Comparison of ENCODE assay signal across 18 cellular contexts in genomic region chr10:103157246-103157645, GRCh38. TPM values are rescaled to one million over a fixed set of nuclear protein-coding genes. Genes with fewer than 3 reads are reported as not detected.
A peak's percentile ranks its signal among the peaks of the same experiment; 100 is the strongest.
DNase-seq lines count a peak whose midpoint lies in the region; ATAC-seq and TF ChIP-seq lines count a peak whose summit lies in the region.
"Had no signal": no experiment of that assay in that cellular context is flagged by ENCODE, and none has a peak within 500 bp of the region (broad histone marks: within the 10 kb centered on the region; RNA-seq: fewer than 3 reads in every experiment).

No MANE protein-coding gene starts in this region.

- TF ChIP-seq CTCF in WTC11 (IDR thresholded peaks at IDR 0.05) (no peak), fibroblast of villous mesenchyme (IDR thresholded peaks at IDR 0.05; ENCODE audit: insufficient read depth, low read depth, low read length) (no peak)

- H3K27ac Mint-ChIP-seq in activated T-cell treated with anti-CD3 and anti-CD28 coated beads, Interleukin-2, amount 50 U/mL, for 72 hours, result peak overlapping the region; percentile 13
- H3K27ac Mint-ChIP-seq in WTC11, result peak overlapping the region; percentile 62
- no peak overlapping the region for H3K27ac Mint-ChIP-seq in activated CD4-positive, alpha-beta memory T cell treated with anti-CD3 and anti-CD28 coated beads for 36 hours
- H3K27ac Mint-ChIP-seq: B cell; CD4-positive, CD25-positive, alpha-beta regulatory T cell; CD8-positive, alpha-beta memory T cell had no signal

- no peaks in the 10 kb centered on the region for H3K4me1 Mint-ChIP-seq in activated T-cell treated with anti-CD3 and anti-CD28 coated beads, Interleukin-2, amount 50 U/mL, for 72 hours (ENCODE audit: low read depth)
- H3K4me1 Mint-ChIP-seq in activated T-cell treated with anti-CD3 and anti-CD28 coated beads, Interleukin-2, amount 50 U/mL, for 4 hours (ENCODE audit: low read depth), result peaks cover 2% of the 10 kb centered on the region
- H3K4me1 Mint-ChIP-seq in WTC11, result peaks cover 28% of the 10 kb centered on the region
- no peaks in the 10 kb centered on the region for H3K4me1 Mint-ChIP-seq in activated CD4-positive, alpha-beta memory T cell treated with anti-CD3 and anti-CD28 coated beads for 36 hours (ENCODE audit: low read depth)

- no peak overlapping the region for H3K4me3 Mint-ChIP-seq in activated T-cell treated with anti-CD3 and anti-CD28 coated beads, Interleukin-2, amount 50 U/mL, for 72 hours
- no peak overlapping the region for H3K4me3 Mint-ChIP-seq in activated T-cell treated with anti-CD3 and anti-CD28 coated beads, Interleukin-2, amount 50 U/mL, for 4 hours
- no peak overlapping the region for H3K4me3 Mint-ChIP-seq in WTC11
- H3K4me3 Mint-ChIP-seq in activated CD4-positive, alpha-beta memory T cell treated with anti-CD3 and anti-CD28 coated beads for 36 hours, result no peak overlapping the region
- H3K4me3 Mint-ChIP-seq: B cell; CD4-positive, CD25-positive, alpha-beta regulatory T cell; CD8-positive, alpha-beta memory T cell had no signal

- no peaks in the 10 kb centered on the region for H3K9me3 Mint-ChIP-seq in activated T-cell treated with anti-CD3 and anti-CD28 coated beads, Interleukin-2, amount 50 U/mL, for 72 hours
- no peaks in the 10 kb centered on the region for H3K9me3 Mint-ChIP-seq in activated T-cell treated with anti-CD3 and anti-CD28 coated beads, Interleukin-2, amount 50 U/mL, for 4 hours
- no peaks in the 10 kb centered on the region for H3K9me3 Mint-ChIP-seq in WTC11
- H3K9me3 Mint-ChIP-seq in activated CD4-positive, alpha-beta memory T cell treated with anti-CD3 and anti-CD28 coated beads for 36 hours, result no peaks in the 10 kb centered on the region
- H3K9me3 Mint-ChIP-seq: CD4-positive, CD25-positive, alpha-beta regulatory T cell; CD8-positive, alpha-beta memory T cell had no signal

- H3K27me3 Mint-ChIP-seq in activated T-cell treated with anti-CD3 and anti-CD28 coated beads, Interleukin-2, amount 50 U/mL, for 72 hours (ENCODE audit: low read depth), result no peaks in the 10 kb centered on the region
- no peaks in the 10 kb centered on the region for H3K27me3 Mint-ChIP-seq in activated T-cell treated with anti-CD3 and anti-CD28 coated beads, Interleukin-2, amount 50 U/mL, for 4 hours (ENCODE audit: low read depth)
- no peaks in the 10 kb centered on the region for H3K27me3 Mint-ChIP-seq in WTC11 (ENCODE audit: low read depth)
- H3K27me3 Mint-ChIP-seq in activated CD4-positive, alpha-beta memory T cell treated with anti-CD3 and anti-CD28 coated beads for 36 hours, result no peaks in the 10 kb centered on the region
- H3K27me3 Mint-ChIP-seq: B cell; CD4-positive, CD25-positive, alpha-beta regulatory T cell had no signal

- no peak overlapping the region for H3K4me3 ChIP-seq in fibroblast of villous mesenchyme (ENCODE audit: low read depth, low read length)
- H3K4me3 ChIP-seq: BLaER1 had no signal

- ATAC-seq in activated T-cell treated with anti-CD3 and anti-CD28 coated beads, Interleukin-2, amount 50 U/mL, for 72 hours (replicated peaks in 1 of 2), result no peak
- no peak for ATAC-seq in activated T-cell treated with anti-CD3 and anti-CD28 coated beads, Interleukin-2, amount 50 U/mL, for 4 hours
- ATAC-seq in WTC11, result no peak

- CTCF ChIA-PET in WTC11 (lab: Charles Lee), result no interaction called here
- CTCF ChIA-PET in activated CD4-positive, alpha-beta memory T cell treated with anti-CD3 and anti-CD28 coated beads for 36 hours (lab: Charles Lee), result no interaction called here

- POLR2A ChIA-PET in WTC11 (lab: Charles Lee), result no interaction called here
- POLR2A ChIA-PET in activated CD4-positive, alpha-beta memory T cell treated with anti-CD3 and anti-CD28 coated beads for 36 hours (lab: Charles Lee), result no interaction called here

- DNase-seq in activated T-cell treated with anti-CD3 and anti-CD28 coated beads, Interleukin-2, amount 50 U/mL, for 72 hours, result no peak
- no peak for DNase-seq in activated T-cell treated with anti-CD3 and anti-CD28 coated beads, Interleukin-2, amount 50 U/mL, for 4 hours
- DNase-seq in WTC11 (ENCODE audit: low spot score) (no peak), fibroblast of villous mesenchyme (ENCODE audit: low read depth) (peak; percentile 42), occipital lobe (lab: John Stamatoyannopoulos, UW) (no peak), DMS53 (lab: John Stamatoyannopoulos, UW) (no peak)
- DNase-seq in stimulated activated CD4-positive, alpha-beta T cell treated with anti-CD3 and anti-CD28 coated beads, Interleukin-1b, Interleukin-23, amount 100 ng/mL, for 48 hours, result no peak
- DNase-seq in activated CD4-positive, alpha-beta memory T cell treated with anti-CD3 and anti-CD28 coated beads for 36 hours, result no peak
- DNase-seq: CD4-positive, CD25-positive, alpha-beta regulatory T cell; CD8-positive, alpha-beta memory T cell; DMS 273 treated with DMSO at 0.1 percent for 48 hours; DMS79 treated with DMSO at 0.1 percent for 48 hours; GF-D8; GOT3; H7; HCEC 1CT had no signal

- intact Hi-C loops in activated CD4-positive, alpha-beta memory T cell treated with anti-CD3 and anti-CD28 coated beads for 36 hours (cut with micrococcal nuclease), result no loop called here

- peaks cover 2 to 18% of the 10 kb centered on the region in 2 donors for H3K36me3 Mint-ChIP-seq in activated T-cell treated with anti-CD3 and anti-CD28 coated beads, Interleukin-2, amount 50 U/mL, for 72 hours (ENCODE audit: insufficient read depth in 2 of 2)
- H3K36me3 Mint-ChIP-seq in activated T-cell treated with anti-CD3 and anti-CD28 coated beads, Interleukin-2, amount 50 U/mL, for 4 hours (ENCODE audit: insufficient read depth), result peaks cover 26% of the 10 kb centered on the region
- H3K36me3 Mint-ChIP-seq in WTC11, result peaks cover 10% of the 10 kb centered on the region
- peaks cover 11% of the 10 kb centered on the region for H3K36me3 Mint-ChIP-seq in activated CD4-positive, alpha-beta memory T cell treated with anti-CD3 and anti-CD28 coated beads for 36 hours

TF ChIP-seq in WTC11, 78 proteins besides CTCF, POLR2A, EP300 and RAD21 (continues in another document):
- TF ChIP-seq TEAD1 (CRISPR knock-in tag; IDR thresholded peaks at IDR 0.05) (no peak), ZNF532 (CRISPR knock-in tag; IDR thresholded peaks at IDR 0.05; ENCODE audit: borderline replicate concordance) (no peak), FOXJ3 (CRISPR knock-in tag; IDR thresholded peaks at IDR 0.05; ENCODE audit: borderline replicate concordance) (no peak), ZNF121 (CRISPR knock-in tag; IDR thresholded peaks at IDR 0.05) (no peak), ETV6 (CRISPR knock-in tag; IDR thresholded peaks at IDR 0.05) (no peak), ZNF281 (CRISPR knock-in tag; IDR thresholded peaks at IDR 0.05) (no peak)

RNA-seq across cellular contexts. Expression of gene NT5C2, which starts 35.8 kb away (rescaled TPM):
- total RNA-seq in activated T-cell treated with anti-CD3 and anti-CD28 coated beads, Interleukin-2, amount 50 U/mL, for 72 hours, result 100 to 1,000 TPM in 1 of 2 donors, 10 to 100 TPM in 1; 99.6 to 102 TPM
- 10 to 100 TPM; 34.7 to 45.9 (median 41.3) TPM for total RNA-seq in activated T-cell treated with anti-CD3 and anti-CD28 coated beads, Interleukin-2, amount 50 U/mL, for 4 hours
- total RNA-seq in WTC11 (2021) (67.5 to 76.1 TPM (median 72.3 TPM) in 3 replicates), fibroblast of villous mesenchyme (64.4 and 92.0 TPM in 2 replicates), occipital lobe (96.7 TPM)
- 10 to 100 TPM; 46.6 to 50.1 TPM for total RNA-seq in activated CD4-positive, alpha-beta memory T cell treated with anti-CD3 and anti-CD28 coated beads for 36 hours
